ENCODE assay signal across 28 cellular contexts in genomic region chr3:63808633-63809032, GRCh38. TPM values are rescaled to one million over a fixed set of nuclear protein-coding genes. Genes with fewer than 3 reads are reported as not detected.
"Had no signal": no experiment of that assay in that cellular context is flagged by ENCODE, and none has a peak within 500 bp of the region (broad histone marks: within the 10 kb centered on the region; RNA-seq: fewer than 3 reads in every experiment).

No MANE protein-coding gene starts in this region.

- H3K4me3 Mint-ChIP-seq: immature natural killer cell; naive thymus-derived CD8-positive, alpha-beta T cell had no signal

- H3K4me3 ChIP-seq: coronary artery, esophagus squamous epithelium, ovary, right atrium auricular region, sigmoid colon, skin epidermis, stomach, thoracic aorta, transverse colon had no signal

- H3K9me3 Mint-ChIP-seq: immature natural killer cell; naive thymus-derived CD8-positive, alpha-beta T cell had no signal

- H3K4me1 Mint-ChIP-seq: naive thymus-derived CD8-positive, alpha-beta T cell had no signal

- ATAC-seq: left cardiac atrium; naive thymus-derived CD8-positive, alpha-beta T cell had no signal

- H3K36me3 ChIP-seq: esophagus squamous epithelium, ovary, right atrium auricular region, sigmoid colon, stomach, thoracic aorta, transverse colon had no signal

- H3K36me3 Mint-ChIP-seq: naive thymus-derived CD8-positive, alpha-beta T cell had no signal

- DNase-seq: dorsolateral prefrontal cortex; effector memory CD4-positive, alpha-beta T cell; esophagus squamous epithelium; foreskin fibroblast; immature natural killer cell; kidney; left cardiac atrium; mesendoderm; naive thymus-derived CD8-positive, alpha-beta T cell; ovary; sigmoid colon; stimulated activated CD4-positive, alpha-beta T cell treated with anti-CD3 and anti-CD28 coated beads, Interleukin-12 subunit alpha, Interleukin-12 subunit beta, amount 100 ng/mL, for 4 hours; stimulated activated naive CD4-positive, alpha-beta T cell; stomach; substantia nigra; transverse colon had no signal

- H3K27ac Mint-ChIP-seq: immature natural killer cell; naive thymus-derived CD8-positive, alpha-beta T cell had no signal

- H3K9me3 ChIP-seq: esophagus squamous epithelium, ovary, sigmoid colon, stomach, thoracic aorta, transverse colon had no signal

- H3K27me3 ChIP-seq: dorsolateral prefrontal cortex, esophagus squamous epithelium, ovary, right atrium auricular region, sigmoid colon, stomach, transverse colon had no signal

- H3K27ac ChIP-seq: coronary artery, esophagus squamous epithelium, ovary, right atrium auricular region, sigmoid colon, skin epidermis, stomach, thoracic aorta, transverse colon had no signal

- FAIRE-seq: kidney had no signal

- H3K4me1 ChIP-seq: esophagus squamous epithelium, right atrium auricular region, sigmoid colon, stomach, transverse colon had no signal

- H3K27me3 Mint-ChIP-seq: naive thymus-derived CD8-positive, alpha-beta T cell had no signal

RNA-seq across cellular contexts. Expression of gene C3orf49, which starts 10.5 kb away (rescaled TPM):
- total RNA-seq: chondrocyte; dorsolateral prefrontal cortex; epithelial cell of proximal tubule; esophagus squamous epithelium; kidney; left cardiac atrium; liver; lung microvascular endothelial cell; mononuclear cell; naive thymus-derived CD8-positive, alpha-beta T cell; ovary; posterior vena cava; right atrium auricular region; sigmoid colon; stomach; thoracic aorta; transverse colon; urinary bladder had no signal
- polyA plus RNA-seq: immature natural killer cell; naive thymus-derived CD8-positive, alpha-beta T cell; neural cell; ovary; sigmoid colon; stomach; urinary bladder had no signal
